10 cellular contexts compared by ENCODE assay signal in the genomic region with DNA sequence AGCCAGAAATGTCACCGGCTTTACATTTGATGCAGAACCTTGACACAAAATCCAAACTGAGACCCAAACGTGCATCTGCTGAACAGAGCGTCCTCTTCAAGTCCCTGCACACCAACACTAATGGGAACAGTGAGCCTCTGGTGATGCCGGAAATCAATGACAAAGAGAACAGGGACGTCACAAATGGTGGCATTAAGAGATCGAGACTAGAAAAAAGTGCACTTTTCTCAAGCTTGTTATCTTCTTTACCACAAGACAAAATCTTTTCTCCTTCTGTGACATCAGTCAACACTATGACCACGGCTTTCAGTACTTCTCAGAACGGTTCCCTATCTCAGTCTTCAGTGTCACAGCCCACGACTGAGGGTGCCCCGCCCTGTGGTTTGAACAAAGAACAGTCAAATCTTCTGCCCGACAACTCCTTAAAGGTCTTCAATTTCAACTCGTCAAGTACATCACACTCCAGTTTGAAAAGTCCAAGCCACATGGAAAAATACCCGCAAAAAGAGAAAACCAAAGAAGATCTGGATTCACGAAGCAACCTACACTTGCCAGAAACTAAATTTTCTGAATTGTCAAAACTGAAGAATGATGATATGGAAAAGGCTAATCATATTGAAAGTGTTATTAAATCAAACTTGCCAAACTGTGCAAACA.
DNase-seq lines count a peak whose midpoint lies in the region; ATAC-seq and TF ChIP-seq lines count a peak whose summit lies in the region.
"Had no signal": no experiment of that assay in that cellular context is flagged by ENCODE, and none has a peak within 500 bp of the region (broad histone marks: within the 10 kb centered on the region; RNA-seq: fewer than 3 reads in every experiment).

No MANE protein-coding gene starts in this region.

- no peaks in the 10 kb centered on the region for H3K9me3 Mint-ChIP-seq in activated CD4-positive, alpha-beta T cell treated with anti-CD3 and anti-CD28 coated beads, Interleukin-2, amount 10 ng/mL, durations not matched to agents 7 days and 5 days

- H3K27me3 Mint-ChIP-seq in activated CD4-positive, alpha-beta T cell treated with anti-CD3 and anti-CD28 coated beads, Interleukin-2, amount 10 ng/mL, durations not matched to agents 7 days and 5 days = no peaks in the 10 kb centered on the region

- ATAC-seq in SK-N-SH treated with all-trans-retinoic acid at 6 μM for 48 hours = no peak
- peak; percentile 53 for ATAC-seq in HG03565 (IDR thresholded peaks at IDR 0.05; ENCODE audit: unreplicated experiment)
- ATAC-seq: body of pancreas had no signal

- peaks cover 48% of the 10 kb centered on the region for H3F3A ChIP-seq in SK-N-SH (replicated peaks; ENCODE audit: insufficient read depth)

- no peak for TF ChIP-seq CTCF in SK-N-SH (IDR thresholded peaks at IDR 0.05)

- H3K4me2 ChIP-seq in SK-N-SH = peak overlapping the region; percentile 78; the same call in 1 of the 2 replicates

- no peak overlapping the region for H3K4me3 ChIP-seq in SK-N-SH (ENCODE audit: low read depth in 2 of 2, low read length in 1 of 2)
- H3K4me3 ChIP-seq: body of pancreas had no signal

- WGBS in SK-N-SH (ENCODE audit: low lambda C conversion rate) = 93% methylated on average over 14 of the region's 14 CpGs

- no peak for TF ChIP-seq EP300 in SK-N-SH (IDR thresholded peaks at IDR 0.05; ENCODE audit: borderline replicate concordance in 1 of 2, low read depth in 1 of 2, low read length in 1 of 2)

- peaks cover 0 to 26% of the 10 kb centered on the region in 2 experiments for H3K4me1 ChIP-seq in SK-N-SH (ENCODE audit: control insufficient read depth in 1 of 2, insufficient read depth in 2 of 2, low read depth in 1 of 2, low read length in 1 of 2)

- H3K36me3 Mint-ChIP-seq in activated CD4-positive, alpha-beta T cell treated with anti-CD3 and anti-CD28 coated beads, Interleukin-2, amount 10 ng/mL, durations not matched to agents 7 days and 5 days (ENCODE audit: low read depth) = peaks cover 34% of the 10 kb centered on the region

- peak overlapping the region; percentile 85; the same call in 1 of the 2 replicates for H3K9ac ChIP-seq in SK-N-SH

- peak overlapping the region; percentile 97 for H3K27ac Mint-ChIP-seq in activated CD4-positive, alpha-beta T cell treated with anti-CD3 and anti-CD28 coated beads, Interleukin-2, amount 10 ng/mL, durations not matched to agents 7 days and 5 days

- no peaks in the 10 kb centered on the region for H3K9me2 ChIP-seq in SK-N-SH

- H4K20me1 ChIP-seq in SK-N-SH (ENCODE audit: insufficient read depth) = no peaks in the 10 kb centered on the region

- no peaks in the 10 kb centered on the region for H3K27me3 ChIP-seq in SK-N-SH (ENCODE audit: insufficient read depth)
- H3K27me3 ChIP-seq: body of pancreas had no signal

- H3K9me3 ChIP-seq in SK-N-SH = no peaks in the 10 kb centered on the region
- H3K9me3 ChIP-seq: body of pancreas had no signal

- H3K4me1 Mint-ChIP-seq in activated CD4-positive, alpha-beta T cell treated with anti-CD3 and anti-CD28 coated beads, Interleukin-2, amount 10 ng/mL, durations not matched to agents 7 days and 5 days = peaks cover 72% of the 10 kb centered on the region

- peak overlapping the region; percentile 84 to 100; a peak in 3 of 4 replicates for H3K27ac ChIP-seq in SK-N-SH (ENCODE audit: low read depth in 2 of 2, low read length in 1 of 2)
- H3K27ac ChIP-seq: 22Rv1 had no signal

- peak overlapping the region; percentile 86 for H3K4me3 Mint-ChIP-seq in activated CD4-positive, alpha-beta T cell treated with anti-CD3 and anti-CD28 coated beads, Interleukin-2, amount 10 ng/mL, durations not matched to agents 7 days and 5 days

- no peak for DNase-seq in SK-N-SH
- DNase-seq in activated CD4-positive, alpha-beta T cell treated with anti-CD3 and anti-CD28 coated beads, Interleukin-2, amount 10 ng/mL, durations not matched to agents 7 days and 5 days = peak; percentile 90
- DNase-seq in germinal center (ENCODE audit: low spot score) = peak; percentile 61
- DNase-seq in stimulated activated naive CD4-positive, alpha-beta T cell (lab: John Stamatoyannopoulos, UW) = peak; percentile 64 to 94 (median 82)
- DNase-seq in COLO829 (ENCODE audit: low spot score) = no peak
- DNase-seq in ecto neural progenitor cell (ENCODE audit: low spot score) = no peak

- TF ChIP-seq RAD21 in SK-N-SH (IDR thresholded peaks at IDR 0.05; ENCODE audit: low read length) = no peak

- no peak overlapping the region for H2AFZ ChIP-seq in SK-N-SH (ENCODE audit: low read depth)

- POLR2A ChIA-PET in SK-N-SH (lab: Yijun Ruan, JAX) = no interaction called here
- POLR2A ChIA-PET in activated CD4-positive, alpha-beta T cell treated with anti-CD3 and anti-CD28 coated beads, Interleukin-2, amount 10 ng/mL, durations not matched to agents 7 days and 5 days (lab: Charles Lee) = interaction anchor here (1.3 kb wide), 1 partner anchor 11 kb away, joined by 4 read pairs; no protein-coding TSS in a partner anchor

- H3K79me2 ChIP-seq in SK-N-SH (ENCODE audit: insufficient read depth) = peaks cover 77% of the 10 kb centered on the region

- H3K36me3 ChIP-seq in SK-N-SH (replicated peaks in 1 of 2; ENCODE audit: control insufficient read depth in 1 of 2, insufficient read depth in 2 of 2, low read length in 1 of 2) = peaks cover 4 to 25% of the 10 kb centered on the region in 2 experiments

- CTCF ChIA-PET in SK-N-SH (lab: Yijun Ruan, JAX) = interaction anchor here (0.6 to 1.6 kb wide), 3 partner anchors 8 to 181 kb away, joined by 3 to 4 read pairs (median 3); no protein-coding TSS in a partner anchor
- CTCF ChIA-PET in activated CD4-positive, alpha-beta T cell treated with anti-CD3 and anti-CD28 coated beads, Interleukin-2, amount 10 ng/mL, durations not matched to agents 7 days and 5 days (lab: Charles Lee) = interaction anchor here (0.7 to 2.9 kb wide), 7 partner anchors 8 to 403 kb away, joined by 3 to 14 read pairs (median 3); no protein-coding TSS in a partner anchor

TF ChIP-seq in SK-N-SH, 30 proteins besides CTCF, POLR2A, EP300 and RAD21 (continues in another document):
- TF ChIP-seq, protein P1, sequence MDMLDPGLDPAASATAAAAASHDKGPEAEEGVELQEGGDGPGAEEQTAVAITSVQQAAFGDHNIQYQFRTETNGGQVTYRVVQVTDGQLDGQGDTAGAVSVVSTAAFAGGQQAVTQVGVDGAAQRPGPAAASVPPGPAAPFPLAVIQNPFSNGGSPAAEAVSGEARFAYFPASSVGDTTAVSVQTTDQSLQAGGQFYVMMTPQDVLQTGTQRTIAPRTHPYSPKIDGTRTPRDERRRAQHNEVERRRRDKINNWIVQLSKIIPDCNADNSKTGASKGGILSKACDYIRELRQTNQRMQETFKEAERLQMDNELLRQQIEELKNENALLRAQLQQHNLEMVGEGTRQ (IDR thresholded peaks at IDR 0.05; ENCODE audit: borderline replicate concordance, low read depth, low read length) = no peak
- TF ChIP-seq TEAD4 (IDR thresholded peaks at IDR 0.05; ENCODE audit: borderline replicate concordance, insufficient read depth) (no peak), FOSL2 (IDR thresholded peaks at IDR 0.05; ENCODE audit: borderline replicate concordance, low read depth) (no peak), YY1 (IDR thresholded peaks at IDR 0.05; ENCODE audit: low read depth) (no peak), TCF12 (IDR thresholded peaks at IDR 0.05) (no peak)
- TF ChIP-seq, protein P2, sequence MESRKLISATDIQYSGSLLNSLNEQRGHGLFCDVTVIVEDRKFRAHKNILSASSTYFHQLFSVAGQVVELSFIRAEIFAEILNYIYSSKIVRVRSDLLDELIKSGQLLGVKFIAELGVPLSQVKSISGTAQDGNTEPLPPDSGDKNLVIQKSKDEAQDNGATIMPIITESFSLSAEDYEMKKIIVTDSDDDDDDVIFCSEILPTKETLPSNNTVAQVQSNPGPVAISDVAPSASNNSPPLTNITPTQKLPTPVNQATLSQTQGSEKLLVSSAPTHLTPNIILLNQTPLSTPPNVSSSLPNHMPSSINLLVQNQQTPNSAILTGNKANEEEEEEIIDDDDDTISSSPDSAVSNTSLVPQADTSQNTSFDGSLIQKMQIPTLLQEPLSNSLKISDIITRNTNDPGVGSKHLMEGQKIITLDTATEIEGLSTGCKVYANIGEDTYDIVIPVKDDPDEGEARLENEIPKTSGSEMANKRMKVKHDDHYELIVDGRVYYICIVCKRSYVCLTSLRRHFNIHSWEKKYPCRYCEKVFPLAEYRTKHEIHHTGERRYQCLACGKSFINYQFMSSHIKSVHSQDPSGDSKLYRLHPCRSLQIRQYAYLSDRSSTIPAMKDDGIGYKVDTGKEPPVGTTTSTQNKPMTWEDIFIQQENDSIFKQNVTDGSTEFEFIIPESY (IDR thresholded peaks at IDR 0.05; ENCODE audit: borderline replicate concordance, low read depth) = no peak

TF ChIP-seq in SK-N-SH treated with all-trans-retinoic acid at 6 μM for 48 hours, 23 proteins besides CTCF, POLR2A, EP300 and RAD21 (continues in another document):
- no peak for TF ChIP-seq ZNF8 (CRISPR knock-in tag; IDR thresholded peaks at IDR 0.05)
- no peak for TF ChIP-seq TCF4 (CRISPR knock-in tag; IDR thresholded peaks at IDR 0.05; ENCODE audit: borderline replicate concordance)
- TF ChIP-seq ZC3H10 (CRISPR knock-in tag; IDR thresholded peaks at IDR 0.05) = no peak
- no peak for TF ChIP-seq ARNTL (CRISPR knock-in tag; IDR thresholded peaks at IDR 0.05; ENCODE audit: borderline replicate concordance, low read depth)
- TF ChIP-seq OSR1 (CRISPR knock-in tag; IDR thresholded peaks at IDR 0.05) = no peak
- TF ChIP-seq GLIS3 (CRISPR knock-in tag; IDR thresholded peaks at IDR 0.05) = no peak
- TF ChIP-seq ESRRG (CRISPR knock-in tag; IDR thresholded peaks at IDR 0.05) = no peak
- TF ChIP-seq RARB (CRISPR knock-in tag; IDR thresholded peaks at IDR 0.05) = no peak
- no peak for TF ChIP-seq ZFP3 (CRISPR knock-in tag; IDR thresholded peaks at IDR 0.05)
- no peak for TF ChIP-seq CSDC2 (CRISPR knock-in tag; IDR thresholded peaks at IDR 0.05)
- no peak for TF ChIP-seq SNAI2 (CRISPR knock-in tag; IDR thresholded peaks at IDR 0.05)
- TF ChIP-seq, protein P3, sequence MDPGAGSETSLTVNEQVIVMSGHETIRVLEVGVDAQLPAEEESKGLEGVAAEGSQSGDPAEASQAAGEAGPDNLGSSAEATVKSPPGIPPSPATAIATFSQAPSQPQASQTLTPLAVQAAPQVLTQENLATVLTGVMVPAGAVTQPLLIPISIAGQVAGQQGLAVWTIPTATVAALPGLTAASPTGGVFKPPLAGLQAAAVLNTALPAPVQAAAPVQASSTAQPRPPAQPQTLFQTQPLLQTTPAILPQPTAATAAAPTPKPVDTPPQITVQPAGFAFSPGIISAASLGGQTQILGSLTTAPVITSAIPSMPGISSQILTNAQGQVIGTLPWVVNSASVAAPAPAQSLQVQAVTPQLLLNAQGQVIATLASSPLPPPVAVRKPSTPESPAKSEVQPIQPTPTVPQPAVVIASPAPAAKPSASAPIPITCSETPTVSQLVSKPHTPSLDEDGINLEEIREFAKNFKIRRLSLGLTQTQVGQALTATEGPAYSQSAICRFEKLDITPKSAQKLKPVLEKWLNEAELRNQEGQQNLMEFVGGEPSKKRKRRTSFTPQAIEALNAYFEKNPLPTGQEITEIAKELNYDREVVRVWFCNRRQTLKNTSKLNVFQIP (CRISPR knock-in tag; IDR thresholded peaks at IDR 0.05; ENCODE audit: borderline replicate concordance, low read depth) = no peak

Comparison
In these comparisons a context has a peak if more than half of its experiments do, and no peak if none do; other contexts are left out.
1. DNase-seq: peak in activated CD4-positive, alpha-beta T cell treated with anti-CD3 and anti-CD28 coated beads, Interleukin-2, amount 10 ng/mL, durations not matched to agents 7 days and 5 days (single experiment), germinal center (single experiment) and stimulated activated naive CD4-positive, alpha-beta T cell (6 of 6); none in SK-N-SH (single experiment), COLO829 (single experiment) and ecto neural progenitor cell (single experiment).